In genomic region chr14:75418779-75419768, GRCh38 we compare ENCODE assay signal across 8 cellular contexts. TPM values are rescaled to one million over a fixed set of nuclear protein-coding genes. Genes with fewer than 3 reads are reported as not detected.
DNase-seq lines count a peak whose midpoint lies in the region; ATAC-seq and TF ChIP-seq lines count a peak whose summit lies in the region.

No MANE protein-coding gene starts in this region.

- no peaks in the 10 kb centered on the region for H3K27me3 ChIP-seq in body of pancreas

- peaks cover 3% of the 10 kb centered on the region for H3K27me3 Mint-ChIP-seq in neural crest cell (ENCODE audit: low read depth)

- no peaks in the 10 kb centered on the region for H3K9me3 ChIP-seq in body of pancreas

- no peak overlapping the region for H3K27ac ChIP-seq in body of pancreas
- H3K27ac ChIP-seq in RWPE1 = no peak overlapping the region

- peaks cover 1% of the 10 kb centered on the region for H3K9me3 Mint-ChIP-seq in neural crest cell

- WGBS in body of pancreas, 2 donors = 35 to 59% methylated on average over 14 to 16 of the region's 16 CpGs

- no peaks in the 10 kb centered on the region for H3K36me3 Mint-ChIP-seq in neural crest cell (ENCODE audit: low read depth)

- no peak overlapping the region for H3K27ac Mint-ChIP-seq in neural crest cell (ENCODE audit: unreplicated experiment)

- H3K4me1 ChIP-seq in body of pancreas = peaks cover 14% of the 10 kb centered on the region

- no peak overlapping the region for H3K4me3 ChIP-seq in body of pancreas

- TF ChIP-seq POLR2A in body of pancreas (IDR thresholded peaks at IDR 0.05) = no peak

- TF ChIP-seq CTCF in body of pancreas (IDR thresholded peaks at IDR 0.05) (no peak), neural crest cell (conservative IDR thresholded peaks at IDR 0.05) (no peak), RWPE1 (conservative IDR thresholded peaks at IDR 0.05; ENCODE audit: low read depth) (no peak)

- CTCF ChIA-PET in RWPE1 (lab: Yijun Ruan, JAX) = interaction anchor here (0.5 kb wide), 1 partner anchor 643 kb away, joined by 3 read pairs; no protein-coding TSS in a partner anchor

- no peaks in the 10 kb centered on the region for H3K36me3 ChIP-seq in body of pancreas (replicated peaks in 1 of 2; ENCODE audit: insufficient read depth in 1 of 2, low read depth in 2 of 2)

- DNase-seq in CMK (ENCODE audit: low read depth) = peak; percentile 45
- peak; percentile 23 for DNase-seq in NCI-H510A treated with DMSO at 0.1 percent for 48 hours (lab: John Stamatoyannopoulos, UW)
- peak; percentile 50 to 70 (median 62) for DNase-seq in body of pancreas
- no peak for DNase-seq in neural crest cell (ENCODE audit: low read depth, low spot score)
- no peak for DNase-seq in EL
- no peak for DNase-seq in NCI-H1048 (lab: John Stamatoyannopoulos, UW)
- DNase-seq in RWPE1 (ENCODE audit: low spot score) = no peak

- peaks cover 17% of the 10 kb centered on the region for H3K4me1 Mint-ChIP-seq in neural crest cell

- peak overlapping the region; percentile 9 for H3K4me3 Mint-ChIP-seq in neural crest cell

- ATAC-seq in GM21447 (IDR thresholded peaks at IDR 0.05; ENCODE audit: unreplicated experiment) = peak; percentile 84
- ATAC-seq in body of pancreas = peak; percentile 73

- POLR2A ChIA-PET in RWPE1 (lab: Yijun Ruan, JAX; ENCODE audit: low non-redundant PET) = no interaction called here

- intact Hi-C loops in body of pancreas (cut with DNase I) = loop anchor here (10.0 kb wide), 1 partner anchor 104 kb away; no protein-coding TSS in a partner anchor

RNA-seq across cellular contexts. Expression of gene JDP2, which starts 8.7 kb away (rescaled TPM):
- total RNA-seq in body of pancreas (10 to 100 TPM; 16.8 to 17.9 TPM), neural crest cell (2.6 and 4.7 TPM in 2 replicates)

Comparison
In these comparisons a context has a peak if more than half of its experiments do, and no peak if none do; other contexts are left out.
1. DNase-seq: peak in CMK (single experiment), NCI-H510A treated with DMSO at 0.1 percent for 48 hours (single experiment) and body of pancreas (4 of 4); none in neural crest cell (single experiment), EL (single experiment), NCI-H1048 (single experiment) and RWPE1 (single experiment).